ENCODE assay signal across 8 cellular contexts in genomic region chr7:102749323-102749786, GRCh38. TPM values are rescaled to one million over a fixed set of nuclear protein-coding genes. Genes with fewer than 3 reads are reported as not detected.
DNase-seq lines count a peak whose midpoint lies in the region; ATAC-seq, FAIRE-seq and TF ChIP-seq lines count a peak whose summit lies in the region.
"Not testable (repeated sequence)": the region's sequence is repeated elsewhere in the genome, so short reads cannot be mapped to it uniquely, and the experiment has no call there.

No MANE protein-coding gene starts in this region.

- H3K27ac Mint-ChIP-seq in CD8-positive, alpha-beta memory T cell, result peak overlapping the region in 4 of 8 donors; percentile 42 to 95 (median 88)
- H3K27ac Mint-ChIP-seq in activated naive CD8-positive, alpha-beta T cell, result peak overlapping the region; percentile 64

- H3K4me1 ChIP-seq in CD8-positive, alpha-beta memory T cell (ENCODE audit: insufficient read depth, low read length); RWPE2 (ENCODE audit: insufficient read depth, poor library complexity, severe bottlenecking); endothelial cell of umbilical vein (ENCODE audit: control insufficient read depth, extremely low read depth, insufficient read depth, low read length); kidney (ENCODE audit: control insufficient read depth in 1 of 2, insufficient read depth in 1 of 2, low read depth in 1 of 2, low read length in 2 of 2); neutrophil (ENCODE audit: control insufficient read depth in 1 of 2, insufficient read depth in 1 of 2, low read depth in 1 of 2, low read length in 1 of 2); thymus (ENCODE audit: control insufficient read depth, insufficient read depth, low read length): not testable (repeated sequence)

- not testable (repeated sequence) for DNase-seq in CD8-positive, alpha-beta memory T cell; RWPE2 (ENCODE audit: low spot score); endothelial cell of umbilical vein (ENCODE audit: low read depth, low spot score); kidney

- H3K4me3 ChIP-seq in CD8-positive, alpha-beta memory T cell (ENCODE audit: low read length), result peak overlapping the region; percentile 94
- H3K4me3 ChIP-seq in RWPE2 (ENCODE audit: severe bottlenecking) (peak overlapping the region; percentile 44), endothelial cell of umbilical vein (replicated peaks in 1 of 3; ENCODE audit: insufficient read depth in 1 of 3, low read depth in 1 of 3, low read length in 3 of 3) (peak overlapping the region; percentile 28 to 71 (median 68)), kidney (ENCODE audit: low read length in 2 of 2) (peak overlapping the region; percentile 80), neutrophil (ENCODE audit: low read depth in 1 of 2, low read length in 1 of 2) (peak overlapping the region; percentile 68 to 70), thymus (ENCODE audit: low read length) (peak overlapping the region; percentile 38)

- H3K9me1 ChIP-seq in endothelial cell of umbilical vein (replicated peaks; ENCODE audit: control insufficient read depth, extremely low read depth, insufficient read depth, low read length), result not testable (repeated sequence)

- intact Hi-C loops in endothelial cell of umbilical vein (cut with micrococcal nuclease), result loop anchor here (2.0 to 5.0 kb wide), 3 partner anchors 323 to 593 kb away; partner anchors contain the start of genes DNAJC2, FBXL13 and NAPEPLD
- intact Hi-C loops in kidney (cut with DNase I), result not testable (repeated sequence)

- H3K36me3 Mint-ChIP-seq in CD8-positive, alpha-beta memory T cell; activated naive CD8-positive, alpha-beta T cell: not testable (repeated sequence)

- H3K79me2 ChIP-seq in endothelial cell of umbilical vein (ENCODE audit: control insufficient read depth, insufficient read depth, low read length), result not testable (repeated sequence)

- ATAC-seq in HG02642 (IDR thresholded peaks at IDR 0.05; ENCODE audit: poor library complexity, unreplicated experiment), result peak; percentile 2
- ATAC-seq in RWPE2 (ENCODE audit: low read depth), result peak; percentile 4

- not testable (repeated sequence) for FAIRE-seq in endothelial cell of umbilical vein (lab: Jason Lieb, UNC); kidney (lab: Jason Lieb, UNC)

- peak overlapping the region; percentile 85 for H2AFZ ChIP-seq in endothelial cell of umbilical vein (ENCODE audit: low read depth, low read length)

- peak overlapping the region; percentile 72 for H3K4me2 ChIP-seq in endothelial cell of umbilical vein (ENCODE audit: insufficient read depth, low read length)

- H3K9ac ChIP-seq in endothelial cell of umbilical vein (replicated peaks; ENCODE audit: extremely low read depth, insufficient read depth, low read length), result not testable (repeated sequence)
- peak overlapping the region in 1 of 2 donors; percentile 44 for H3K9ac ChIP-seq in kidney (ENCODE audit: low read length in 2 of 2)

- not testable (repeated sequence) for H3K9me3 Mint-ChIP-seq in CD8-positive, alpha-beta memory T cell; activated naive CD8-positive, alpha-beta T cell (ENCODE audit: low read depth)

- 17% methylated on average over 15 of the region's 38 CpGs for WGBS in thymus

- BruUV-seq in endothelial cell of umbilical vein (replicated peaks; lab: Mats Ljungman, UMichigan), result TSS peak; percentile 55

- POLR2A ChIA-PET in CD8-positive, alpha-beta memory T cell (lab: Charles Lee), result interaction anchor here (1.2 kb wide), 1 partner anchor 326 kb away, joined by 4 read pairs; the partner anchor contains the start of genes ARMC10 and FBXL13
- POLR2A ChIA-PET in endothelial cell of umbilical vein (lab: Charles Lee), result interaction anchor here (1.3 kb wide), 1 partner anchor 325 kb away, joined by 6 read pairs; the partner anchor contains the start of genes ARMC10 and FBXL13

- TF ChIP-seq POLR2A in endothelial cell of umbilical vein (IDR thresholded peaks at IDR 0.05; ENCODE audit: low read depth, low read length), result not testable (repeated sequence)

- CTCF ChIA-PET in CD8-positive, alpha-beta memory T cell (lab: Charles Lee), result not testable (repeated sequence)
- CTCF ChIA-PET in endothelial cell of umbilical vein (lab: Charles Lee), result interaction anchor here (1.0 to 1.4 kb wide), 3 partner anchors 312 to 319 kb away, joined by 4 to 26 read pairs (median 6); no protein-coding TSS in a partner anchor

- peaks cover 13 to 22% (median 16%) of the 10 kb centered on the region in 3 donors for H3K4me1 Mint-ChIP-seq in CD8-positive, alpha-beta memory T cell
- peaks cover 18% of the 10 kb centered on the region for H3K4me1 Mint-ChIP-seq in activated naive CD8-positive, alpha-beta T cell (ENCODE audit: low read depth)

- dilution Hi-C loops in endothelial cell of umbilical vein (cut with MboI; ENCODE audit: extremely low pct_ligation_motif_present, low sequenced_read_pairs), result not testable (repeated sequence)

- H3K27me3 ChIP-seq in CD8-positive, alpha-beta memory T cell (ENCODE audit: insufficient read depth, low read length, poor library complexity, severe bottlenecking); RWPE2 (ENCODE audit: insufficient read depth, poor library complexity, severe bottlenecking); endothelial cell of umbilical vein (ENCODE audit: control insufficient read depth in 2 of 2, insufficient read depth in 2 of 2, low read length in 2 of 2); neutrophil; thymus (ENCODE audit: control insufficient read depth, insufficient read depth): not testable (repeated sequence)

- H3K4me3 Mint-ChIP-seq in CD8-positive, alpha-beta memory T cell, result peak overlapping the region; percentile 80 to 93 (median 90)
- H3K4me3 Mint-ChIP-seq in activated naive CD8-positive, alpha-beta T cell, result peak overlapping the region; percentile 88

- H3K9me3 ChIP-seq in CD8-positive, alpha-beta memory T cell (ENCODE audit: low read length); RWPE2 (ENCODE audit: severe bottlenecking); endothelial cell of umbilical vein (replicated peaks; ENCODE audit: control insufficient read depth, insufficient read depth, low read length); kidney (ENCODE audit: control insufficient read depth in 1 of 2, low read length in 2 of 2); neutrophil; thymus (ENCODE audit: control insufficient read depth): not testable (repeated sequence)

- not testable (repeated sequence) for H3K36me3 ChIP-seq in CD8-positive, alpha-beta memory T cell (ENCODE audit: insufficient read depth, low read length); RWPE2 (ENCODE audit: low read depth); endothelial cell of umbilical vein (ENCODE audit: control insufficient read depth in 2 of 2, extremely low read depth in 1 of 2, insufficient read depth in 2 of 2, low read length in 2 of 2); kidney (ENCODE audit: control insufficient read depth in 1 of 2, insufficient read depth in 2 of 2, low read length in 2 of 2); neutrophil; thymus (ENCODE audit: control insufficient read depth, insufficient read depth)

- not testable (repeated sequence) for H4K20me1 ChIP-seq in endothelial cell of umbilical vein (replicated peaks; ENCODE audit: control insufficient read depth, extremely low read depth, insufficient read depth, low read length)

- not testable (repeated sequence) for TF ChIP-seq CTCF in RWPE2 (IDR thresholded peaks at IDR 0.05; ENCODE audit: poor library complexity, severe bottlenecking); endothelial cell of umbilical vein (IDR thresholded peaks at IDR 0.05; ENCODE audit: extremely low read depth in 1 of 2, insufficient read depth in 1 of 2, low read depth in 1 of 2, low read length in 2 of 2); kidney (IDR thresholded peaks at IDR 0.05; ENCODE audit: borderline replicate concordance, extremely low read depth, insufficient read depth); neutrophil (IDR thresholded peaks at IDR 0.05)

- not testable (repeated sequence) for H3K27me3 Mint-ChIP-seq in CD8-positive, alpha-beta memory T cell; activated naive CD8-positive, alpha-beta T cell

- H3K27ac ChIP-seq in CD8-positive, alpha-beta memory T cell (ENCODE audit: low read depth, low read length), result peak overlapping the region; percentile 51
- peak overlapping the region; percentile 39 for H3K27ac ChIP-seq in RWPE2 (ENCODE audit: poor library complexity, severe bottlenecking)
- H3K27ac ChIP-seq in endothelial cell of umbilical vein (ENCODE audit: insufficient read depth, low read depth, low read length), result peak overlapping the region; percentile 3
- H3K27ac ChIP-seq in kidney (ENCODE audit: low read depth in 2 of 2, low read length in 2 of 2); thymus (ENCODE audit: low read depth): not testable (repeated sequence)
- H3K27ac ChIP-seq in neutrophil, result peak overlapping the region; percentile 56

RNA-seq across cellular contexts. Expression of gene FAM185A, which starts 0.6 kb away (rescaled TPM):
- 10 to 100 TPM; 10.4 to 11.4 TPM for total RNA-seq in CD8-positive, alpha-beta memory T cell
- 8.9 TPM for polyA plus RNA-seq in CD8-positive, alpha-beta memory T cell
- 7.6 and 8.5 TPM in 2 replicates for total RNA-seq in endothelial cell of umbilical vein
- polyA plus RNA-seq in endothelial cell of umbilical vein, result 5.4 and 5.6 TPM in 2 replicates
- 3.5 and 4.4 TPM in 2 replicates for polyA plus RNA-seq in endothelial cell of umbilical vein (2011; cell fraction: cytosol; rRNA removed)
- 8.2 and 12.5 TPM in 2 replicates for polyA plus RNA-seq in endothelial cell of umbilical vein (2011; cell fraction: nucleus; rRNA removed)
- 3.8 and 5.4 TPM in 2 replicates for polyA plus RNA-seq in endothelial cell of umbilical vein (2012)
- polyA minus RNA-seq in endothelial cell of umbilical vein, result 6.0 and 8.0 TPM in 2 replicates
- 7.1 TPM for polyA minus RNA-seq in endothelial cell of umbilical vein (2011; cell fraction: cytosol; rRNA and poly(A)+ RNA removed)
- 12.4 and 13.9 TPM in 2 replicates for polyA minus RNA-seq in endothelial cell of umbilical vein (2011; cell fraction: nucleus; rRNA and poly(A)+ RNA removed)
- 10.4 TPM for total RNA-seq in kidney
- polyA plus RNA-seq in kidney (ENCODE audit: insufficient read depth, low read depth, low replicate concordance), result 6.5 TPM
- 5.6 TPM for polyA plus RNA-seq in thymus

Comparison
In these comparisons a context has a peak if more than half of its experiments do, and no peak if none do; other contexts are left out.
1. H3K4me3 ChIP-seq: peak in every context shown above with its lines; median percentile 94 in CD8-positive, alpha-beta memory T cell; 80 in kidney; 69 in neutrophil; 68 in endothelial cell of umbilical vein; 44 in RWPE2; 38 in thymus.